1 cellular context compared by ENCODE assay signal in the genomic region with DNA sequence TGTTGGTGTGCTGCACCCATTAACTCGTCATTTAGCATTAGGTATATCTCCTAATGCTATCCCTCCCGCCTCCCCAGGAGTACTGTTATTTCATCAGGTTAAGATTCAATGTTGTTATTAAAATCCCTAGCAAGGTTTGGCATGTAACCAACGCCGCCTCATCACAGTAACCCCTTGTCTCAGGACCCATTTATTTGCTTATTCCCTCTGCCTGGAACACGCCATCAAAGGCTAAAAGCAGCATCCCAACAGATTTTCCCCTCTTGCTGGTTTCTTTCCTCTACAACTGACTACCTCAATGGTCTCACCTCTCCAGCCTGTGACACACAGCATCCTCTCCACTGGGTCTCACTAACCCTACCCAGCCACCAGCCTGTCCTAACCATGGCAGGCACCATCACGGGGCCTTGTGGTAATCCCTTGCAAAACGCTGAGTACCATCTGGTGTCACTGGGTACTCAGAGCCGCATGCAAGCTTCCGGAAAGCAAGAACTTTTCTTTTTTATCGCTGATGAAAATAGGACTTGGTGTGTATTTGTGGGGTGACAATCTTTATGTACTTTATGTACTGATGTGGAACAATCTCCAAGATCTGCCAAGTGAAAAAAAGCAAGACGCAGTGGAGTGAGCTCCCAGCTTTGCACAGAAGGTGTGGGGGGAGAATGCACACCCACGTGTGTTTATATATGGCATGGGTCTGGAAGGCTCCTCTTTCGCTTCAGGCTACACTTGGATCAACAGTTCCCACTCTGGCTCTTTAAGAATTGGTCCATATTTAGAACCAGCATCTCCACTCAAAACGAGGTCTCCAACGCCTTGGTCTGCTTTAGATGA.
A peak's percentile ranks its signal among the peaks of the same experiment; 100 is the strongest.
TF ChIP-seq lines count a peak whose summit lies in the region.

No MANE protein-coding gene starts in this region.

TF ChIP-seq in K562, 482 proteins besides CTCF, POLR2A, EP300 and RAD21:
- TF ChIP-seq EHMT2 (IDR thresholded peaks at IDR 0.05): no peak
- no peak for TF ChIP-seq POLR3A (IDR thresholded peaks at IDR 0.05; ENCODE audit: borderline replicate concordance, extremely low read depth, insufficient read depth, insufficient read length)
- TF ChIP-seq RNF2 (IDR thresholded peaks at IDR 0.05): no peak
- no peak for TF ChIP-seq MLX (CRISPR knock-in tag; conservative IDR thresholded peaks at IDR 0.05)
- TF ChIP-seq FOXM1 (IDR thresholded peaks at IDR 0.05; ENCODE audit: low read depth): no peak
- no peak for TF ChIP-seq FOXM1 (CRISPR knock-in tag; IDR thresholded peaks at IDR 0.05; ENCODE audit: low read depth)
- TF ChIP-seq PML (IDR thresholded peaks at IDR 0.05; ENCODE audit: low read length): peak; percentile 71
- peak; percentile 52 for TF ChIP-seq NFIC (IDR thresholded peaks at IDR 0.05)
- peak; percentile 9 for TF ChIP-seq ARHGAP35 (IDR thresholded peaks at IDR 0.05; ENCODE audit: partially characterized antibody)
- TF ChIP-seq MYNN (IDR thresholded peaks at IDR 0.05): peak; percentile 74; the same call in 1 of the 2 replicates
- TF ChIP-seq MYNN (CRISPR knock-in tag; IDR thresholded peaks at IDR 0.05): no peak
- TF ChIP-seq CREBBP (IDR thresholded peaks at IDR 0.05; ENCODE audit: low read depth, low read length): no peak
- TF ChIP-seq MBD2 (IDR thresholded peaks at IDR 0.05; ENCODE audit: borderline replicate concordance, low read depth): no peak
- TF ChIP-seq, protein P1, sequence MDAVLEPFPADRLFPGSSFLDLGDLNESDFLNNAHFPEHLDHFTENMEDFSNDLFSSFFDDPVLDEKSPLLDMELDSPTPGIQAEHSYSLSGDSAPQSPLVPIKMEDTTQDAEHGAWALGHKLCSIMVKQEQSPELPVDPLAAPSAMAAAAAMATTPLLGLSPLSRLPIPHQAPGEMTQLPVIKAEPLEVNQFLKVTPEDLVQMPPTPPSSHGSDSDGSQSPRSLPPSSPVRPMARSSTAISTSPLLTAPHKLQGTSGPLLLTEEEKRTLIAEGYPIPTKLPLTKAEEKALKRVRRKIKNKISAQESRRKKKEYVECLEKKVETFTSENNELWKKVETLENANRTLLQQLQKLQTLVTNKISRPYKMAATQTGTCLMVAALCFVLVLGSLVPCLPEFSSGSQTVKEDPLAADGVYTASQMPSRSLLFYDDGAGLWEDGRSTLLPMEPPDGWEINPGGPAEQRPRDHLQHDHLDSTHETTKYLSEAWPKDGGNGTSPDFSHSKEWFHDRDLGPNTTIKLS (IDR thresholded peaks at IDR 0.05; ENCODE audit: borderline replicate concordance, low read depth): no peak
- TF ChIP-seq POLR2AphosphoS5 (IDR thresholded peaks at IDR 0.05; ENCODE audit: control insufficient read depth, insufficient read depth, low read depth, low read length): peak; percentile 21; the same call in 1 of the 2 replicates
- TF ChIP-seq SUPT5H (IDR thresholded peaks at IDR 0.05): peak; percentile 94
- TF ChIP-seq ZFP1 (CRISPR knock-in tag; IDR thresholded peaks at IDR 0.05): no peak
- TF ChIP-seq, protein P2, sequence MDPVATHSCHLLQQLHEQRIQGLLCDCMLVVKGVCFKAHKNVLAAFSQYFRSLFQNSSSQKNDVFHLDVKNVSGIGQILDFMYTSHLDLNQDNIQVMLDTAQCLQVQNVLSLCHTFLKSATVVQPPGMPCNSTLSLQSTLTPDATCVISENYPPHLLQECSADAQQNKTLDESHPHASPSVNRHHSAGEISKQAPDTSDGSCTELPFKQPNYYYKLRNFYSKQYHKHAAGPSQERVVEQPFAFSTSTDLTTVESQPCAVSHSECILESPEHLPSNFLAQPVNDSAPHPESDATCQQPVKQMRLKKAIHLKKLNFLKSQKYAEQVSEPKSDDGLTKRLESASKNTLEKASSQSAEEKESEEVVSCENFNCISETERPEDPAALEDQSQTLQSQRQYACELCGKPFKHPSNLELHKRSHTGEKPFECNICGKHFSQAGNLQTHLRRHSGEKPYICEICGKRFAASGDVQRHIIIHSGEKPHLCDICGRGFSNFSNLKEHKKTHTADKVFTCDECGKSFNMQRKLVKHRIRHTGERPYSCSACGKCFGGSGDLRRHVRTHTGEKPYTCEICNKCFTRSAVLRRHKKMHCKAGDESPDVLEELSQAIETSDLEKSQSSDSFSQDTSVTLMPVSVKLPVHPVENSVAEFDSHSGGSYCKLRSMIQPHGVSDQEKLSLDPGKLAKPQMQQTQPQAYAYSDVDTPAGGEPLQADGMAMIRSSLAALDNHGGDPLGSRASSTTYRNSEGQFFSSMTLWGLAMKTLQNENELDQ (CRISPR knock-in tag; IDR thresholded peaks at IDR 0.05; ENCODE audit: borderline replicate concordance): no peak
- no peak for TF ChIP-seq ZBTB9 (CRISPR knock-in tag; IDR thresholded peaks at IDR 0.05)
- TF ChIP-seq ASH1L (IDR thresholded peaks at IDR 0.05; ENCODE audit: borderline replicate concordance, low read depth, partially characterized antibody): no peak
- 0 out of 2 replicates have a peak, but pooled peaks have one; percentile 68 for TF ChIP-seq ZNF695 (CRISPR knock-in tag; IDR thresholded peaks at IDR 0.05)
- TF ChIP-seq PURB (CRISPR knock-in tag; IDR thresholded peaks at IDR 0.05; ENCODE audit: low read depth): no peak
- TF ChIP-seq RBM25 (IDR thresholded peaks at IDR 0.05; ENCODE audit: low read depth, low read length, severe bottlenecking): no peak
- peak; percentile 53 for TF ChIP-seq THRAP3 (IDR thresholded peaks at IDR 0.05; ENCODE audit: borderline replicate concordance)
- 0 out of 2 replicates have a peak, but pooled peaks have one; percentile 60 for TF ChIP-seq ZBED1 (IDR thresholded peaks at IDR 0.05)
- TF ChIP-seq TEAD4 (IDR thresholded peaks at IDR 0.05; ENCODE audit: low read length): peak; percentile 8; the same call in 1 of the 2 replicates
- TF ChIP-seq TEAD4 (CRISPR knock-in tag; IDR thresholded peaks at IDR 0.05; ENCODE audit: borderline replicate concordance): no peak
- 0 out of 2 replicates have a peak, but pooled peaks have one; percentile 34 for TF ChIP-seq NFATC3 (IDR thresholded peaks at IDR 0.05)
- no peak for TF ChIP-seq MECOM (CRISPR knock-in tag; IDR thresholded peaks at IDR 0.05)
- TF ChIP-seq ZNF197 (CRISPR knock-in tag; IDR thresholded peaks at IDR 0.05; ENCODE audit: low read depth): no peak
- TF ChIP-seq HDGF (IDR thresholded peaks at IDR 0.05): no peak
- no peak for TF ChIP-seq ETV1 (tag; conservative IDR thresholded peaks at IDR 0.05; ENCODE audit: low read depth)
- 0 out of 2 replicates have a peak, but pooled peaks have one; percentile 4 for TF ChIP-seq STAT5A (IDR thresholded peaks at IDR 0.05; ENCODE audit: borderline replicate concordance, low read length)
- TF ChIP-seq PTBP1 (IDR thresholded peaks at IDR 0.05; ENCODE audit: low read depth, low read length): 0 out of 2 replicates have a peak, but pooled peaks have one; percentile 66
- TF ChIP-seq POLR2B (IDR thresholded peaks at IDR 0.05; ENCODE audit: low read depth, partially characterized antibody): peak; percentile 92
- TF ChIP-seq MTA3 (IDR thresholded peaks at IDR 0.05; ENCODE audit: borderline replicate concordance): no peak
TF ChIP-seq in K562: peak in this region for 14.
